8 cellular contexts compared by ENCODE assay signal in the genomic region with DNA sequence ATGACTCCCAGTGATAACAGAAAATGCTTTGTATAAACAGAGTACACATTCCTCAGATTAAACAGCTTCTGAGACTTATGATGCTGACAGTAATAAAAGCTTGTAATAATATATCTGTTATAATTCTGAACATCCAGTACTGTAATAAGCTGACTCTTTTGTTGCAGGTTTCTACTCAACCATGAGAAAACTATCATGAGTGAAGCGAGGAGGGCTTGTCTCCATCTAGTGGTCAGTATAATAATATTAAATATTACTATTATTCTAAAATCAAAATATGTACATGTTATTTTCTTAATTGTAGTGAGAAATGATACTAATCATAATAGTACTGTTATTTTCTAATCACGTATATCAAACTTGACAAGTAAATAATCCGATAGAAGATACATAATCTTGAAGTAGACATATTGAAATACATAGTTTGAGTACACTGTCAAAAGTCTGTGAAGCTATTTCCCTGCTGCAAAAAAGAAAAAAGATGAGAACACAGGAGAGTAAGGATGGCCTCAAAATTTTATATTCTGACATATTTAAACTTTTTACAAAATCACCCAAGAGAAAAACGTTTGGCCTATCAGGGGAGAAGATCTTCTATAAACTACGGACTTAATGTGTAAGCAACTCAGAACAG.
A peak's percentile ranks its signal among the peaks of the same experiment; 100 is the strongest.
DNase-seq lines count a peak whose midpoint lies in the region; ATAC-seq and TF ChIP-seq lines count a peak whose summit lies in the region.

No MANE protein-coding gene starts in this region.

- H3K9me3 ChIP-seq in RWPE2 (ENCODE audit: severe bottlenecking) (no peaks in the 10 kb centered on the region), tibial artery (no peaks in the 10 kb centered on the region)

- H3K27ac ChIP-seq in 22Rv1 (no peak overlapping the region), RWPE2 (ENCODE audit: poor library complexity, severe bottlenecking) (no peak overlapping the region), tibial artery (no peak overlapping the region)

- no peaks in the 10 kb centered on the region for H3K36me3 ChIP-seq in RWPE2 (ENCODE audit: low read depth)
- H3K36me3 ChIP-seq in tibial artery, result no peaks in the 10 kb centered on the region

- CTCF ChIA-PET in activated CD4-positive, alpha-beta memory T cell treated with anti-CD3 and anti-CD28 coated beads for 36 hours (lab: Charles Lee), result interaction anchor here (0.9 to 1.9 kb wide), 4 partner anchors 62 to 303 kb away, joined by 4 to 20 read pairs (median 6); no protein-coding TSS in a partner anchor

- no peaks in the 10 kb centered on the region for H3K4me1 ChIP-seq in RWPE2 (ENCODE audit: insufficient read depth, poor library complexity, severe bottlenecking)
- no peaks in the 10 kb centered on the region for H3K4me1 ChIP-seq in tibial artery

- H3K4me1 Mint-ChIP-seq in activated CD4-positive, alpha-beta memory T cell treated with anti-CD3 and anti-CD28 coated beads for 36 hours (ENCODE audit: low read depth), result no peaks in the 10 kb centered on the region

- H3K36me3 Mint-ChIP-seq in activated CD4-positive, alpha-beta memory T cell treated with anti-CD3 and anti-CD28 coated beads for 36 hours, result no peaks in the 10 kb centered on the region

- DNase-seq in RWPE2 (ENCODE audit: low spot score) (no peak), fibroblast of villous mesenchyme (ENCODE audit: low read depth) (peak; percentile 62), tibial artery (no peak), GM19238 (ENCODE audit: insufficient read length, low spot score) (no peak), DMS79 (lab: John Stamatoyannopoulos, UW) (no peak)
- DNase-seq in activated CD4-positive, alpha-beta memory T cell treated with anti-CD3 and anti-CD28 coated beads for 36 hours, result no peak

- POLR2A ChIA-PET in activated CD4-positive, alpha-beta memory T cell treated with anti-CD3 and anti-CD28 coated beads for 36 hours (lab: Charles Lee), result no interaction called here

- H3K27me3 ChIP-seq in RWPE2 (ENCODE audit: insufficient read depth, poor library complexity, severe bottlenecking) (no peaks in the 10 kb centered on the region), tibial artery (no peaks in the 10 kb centered on the region)

- H3K27ac Mint-ChIP-seq in activated CD4-positive, alpha-beta memory T cell treated with anti-CD3 and anti-CD28 coated beads for 36 hours, result no peak overlapping the region

- peak; percentile 57 for ATAC-seq in GM21367 (IDR thresholded peaks at IDR 0.05; ENCODE audit: unreplicated experiment)
- ATAC-seq in RWPE2 (ENCODE audit: low read depth), result no peak

- intact Hi-C loops in tibial artery (cut with DNase I; ENCODE audit: low total_unique reads), result no loop called here
- intact Hi-C loops in activated CD4-positive, alpha-beta memory T cell treated with anti-CD3 and anti-CD28 coated beads for 36 hours (cut with micrococcal nuclease), result loop anchor here (1.0 kb wide), 1 partner anchor 303 kb away; no protein-coding TSS in a partner anchor

- peaks cover 4% of the 10 kb centered on the region for H3K27me3 Mint-ChIP-seq in activated CD4-positive, alpha-beta memory T cell treated with anti-CD3 and anti-CD28 coated beads for 36 hours

- no peaks in the 10 kb centered on the region for H3K9me3 Mint-ChIP-seq in activated CD4-positive, alpha-beta memory T cell treated with anti-CD3 and anti-CD28 coated beads for 36 hours

- no peak overlapping the region for H3K4me3 Mint-ChIP-seq in activated CD4-positive, alpha-beta memory T cell treated with anti-CD3 and anti-CD28 coated beads for 36 hours

- peak; percentile 85 for TF ChIP-seq CTCF in 22Rv1 (IDR thresholded peaks at IDR 0.05)
- TF ChIP-seq CTCF in RWPE2 (IDR thresholded peaks at IDR 0.05; ENCODE audit: poor library complexity, severe bottlenecking), result peak; percentile 89
- peak; percentile 51 for TF ChIP-seq CTCF in fibroblast of villous mesenchyme (IDR thresholded peaks at IDR 0.05; ENCODE audit: insufficient read depth, low read depth, low read length)
- TF ChIP-seq CTCF in tibial artery (IDR thresholded peaks at IDR 0.05), result peak; percentile 40 to 60

- H3K4me3 ChIP-seq in RWPE2 (ENCODE audit: severe bottlenecking), result no peak overlapping the region
- no peak overlapping the region for H3K4me3 ChIP-seq in fibroblast of villous mesenchyme (ENCODE audit: low read depth, low read length)
- H3K4me3 ChIP-seq in tibial artery, result no peak overlapping the region
